In genomic region chr4:52712172-52712990, GRCh38 we compare ENCODE assay signal across 8 cellular contexts. TPM values are rescaled to one million over a fixed set of nuclear protein-coding genes. Genes with fewer than 3 reads are reported as not detected.
DNase-seq lines count a peak whose midpoint lies in the region; ATAC-seq lines count a peak whose summit lies in the region.

No MANE protein-coding gene starts in this region.

- no peaks in the 10 kb centered on the region for H3K9me3 Mint-ChIP-seq in CD8-positive, alpha-beta memory T cell

- peak; percentile 95 to 97 (median 97) for DNase-seq in CD8-positive, alpha-beta memory T cell
- DNase-seq in HPDE6-E6E7 (ENCODE audit: extremely low spot score) (peak; percentile 97), NK-92 (lab: John Stamatoyannopoulos, UW; ENCODE audit: unreplicated experiment) (peak; percentile 82), medulla oblongata (ENCODE audit: extremely low spot score) (peak; percentile 98)
- peak; percentile 87 to 90 for DNase-seq in activated CD8-positive, alpha-beta memory T cell treated with anti-CD3 and anti-CD28 coated beads for 4 hours (ENCODE audit: low read depth in 2 of 2)
- DNase-seq in effector CD8-positive, alpha-beta T cell (lab: John Stamatoyannopoulos, UW) = peak; percentile 90
- DNase-seq in stimulated activated CD4-positive, alpha-beta T cell treated with anti-CD3 and anti-CD28 coated beads, TNF-alpha, amount 100 ng/mL, for 48 hours (ENCODE audit: low read depth in 3 of 3) = peak; percentile 92 to 96 (median 95)

- no peaks in the 10 kb centered on the region for H3K27me3 ChIP-seq in CD8-positive, alpha-beta memory T cell (ENCODE audit: insufficient read depth, low read length, poor library complexity, severe bottlenecking)

- peaks cover 3% of the 10 kb centered on the region for H3K36me3 ChIP-seq in CD8-positive, alpha-beta memory T cell (ENCODE audit: insufficient read depth, low read length)

- peak overlapping the region; percentile 94 for H3K27ac ChIP-seq in CD8-positive, alpha-beta memory T cell (ENCODE audit: low read depth, low read length)

- peak overlapping the region; percentile 79 for H3K4me3 ChIP-seq in CD8-positive, alpha-beta memory T cell (ENCODE audit: low read length)

- POLR2A ChIA-PET in CD8-positive, alpha-beta memory T cell (lab: Charles Lee) = interaction anchor here (0.9 to 3.1 kb wide), 9 partner anchors 10 to 1351 kb away, joined by 3 to 105 read pairs (median 5); partner anchors contain the start of genes DCUN1D4 and USP46

- H3K4me3 Mint-ChIP-seq in CD8-positive, alpha-beta memory T cell = peak overlapping the region; percentile 93 to 96 (median 94)

- no peaks in the 10 kb centered on the region for H3K9me3 ChIP-seq in CD8-positive, alpha-beta memory T cell (ENCODE audit: low read length)

- CTCF ChIA-PET in CD8-positive, alpha-beta memory T cell (lab: Charles Lee) = interaction anchor here (0.7 to 2.0 kb wide), 8 partner anchors 8 to 167 kb away, joined by 3 to 10 read pairs (median 4); no protein-coding TSS in a partner anchor

- H3K27me3 Mint-ChIP-seq in CD8-positive, alpha-beta memory T cell = no peaks in the 10 kb centered on the region

- peaks cover 8 to 39% (median 17%) of the 10 kb centered on the region in 3 donors for H3K36me3 Mint-ChIP-seq in CD8-positive, alpha-beta memory T cell

- ATAC-seq in GM19467 (IDR thresholded peaks at IDR 0.05; ENCODE audit: unreplicated experiment) = peak; percentile 93

- H3K27ac Mint-ChIP-seq in CD8-positive, alpha-beta memory T cell = peak overlapping the region; percentile 92 to 97 (median 96)

- H3K4me1 ChIP-seq in CD8-positive, alpha-beta memory T cell (ENCODE audit: insufficient read depth, low read length) = peaks cover 38% of the 10 kb centered on the region

- peaks cover 43 to 58% (median 47%) of the 10 kb centered on the region in 3 donors for H3K4me1 Mint-ChIP-seq in CD8-positive, alpha-beta memory T cell

RNA-seq across cellular contexts. Expression of gene ERVMER34-1, which starts 38.8 kb away (rescaled TPM):
- total RNA-seq in CD8-positive, alpha-beta memory T cell = under 1 TPM in 1 of 2 experiments, not detected in 1; 0.20 TPM
- polyA plus RNA-seq in CD8-positive, alpha-beta memory T cell = not detected

RNA-seq across cellular contexts. Expression of gene USP46, which starts 53.3 kb away (rescaled TPM):
- 10 to 100 TPM; 15.6 to 16.9 TPM for total RNA-seq in CD8-positive, alpha-beta memory T cell
- 5.8 TPM for polyA plus RNA-seq in CD8-positive, alpha-beta memory T cell

Comparison
In these comparisons a context has a peak if more than half of its experiments do, and no peak if none do; other contexts are left out.
1. Peak in every context shown above with its lines: DNase-seq, ATAC-seq, H3K4me3 ChIP-seq and H3K27ac ChIP-seq.